ENCODE assay signal across 8 cellular contexts in genomic region chr17:59840329-59840907, GRCh38. TPM values are rescaled to one million over a fixed set of nuclear protein-coding genes. Genes with fewer than 3 reads are reported as not detected.
A peak's percentile ranks its signal among the peaks of the same experiment; 100 is the strongest.
DNase-seq lines count a peak whose midpoint lies in the region; ATAC-seq, FAIRE-seq and TF ChIP-seq lines count a peak whose summit lies in the region.

No MANE protein-coding gene starts in this region.

- CTCF ChIA-PET in activated CD4-positive, alpha-beta T cell treated with anti-CD3 and anti-CD28 coated beads, Interleukin-2, amount 10 ng/mL, durations not matched to agents 7 days and 5 days (lab: Charles Lee): interaction anchor here (3.6 kb wide), 1 partner anchor 87 kb away, joined by 24 read pairs; no protein-coding TSS in a partner anchor
- CTCF ChIA-PET in activated B cell treated with CpG ODN at 0.5 μM for 24 hours (lab: Charles Lee): interaction anchor here (1.2 to 5.0 kb wide), 5 partner anchors 13 to 88 kb away, joined by 3 to 36 read pairs (median 16); no protein-coding TSS in a partner anchor

- peak overlapping the region; percentile 98 for H3K27ac Mint-ChIP-seq in activated CD4-positive, alpha-beta T cell treated with anti-CD3 and anti-CD28 coated beads, Interleukin-2, amount 10 ng/mL, durations not matched to agents 7 days and 5 days
- H3K27ac Mint-ChIP-seq in activated B cell treated with CpG ODN at 0.5 μM for 24 hours: peak overlapping the region; percentile 97
- peak overlapping the region; percentile 99 for H3K27ac Mint-ChIP-seq in stimulated activated effector memory CD8-positive, alpha-beta T cell treated with anti-CD3 and anti-CD28 coated beads, Interleukin-12 subunit alpha, Interleukin-12 subunit beta, amount 100 ng/mL, for 72 hours

- no peaks in the 10 kb centered on the region for H3K27me3 ChIP-seq in foreskin keratinocyte

- no peak for FAIRE-seq in urothelium cell line (lab: Jason Lieb, UNC)

- peaks cover 60% of the 10 kb centered on the region for H3K36me3 Mint-ChIP-seq in activated CD4-positive, alpha-beta T cell treated with anti-CD3 and anti-CD28 coated beads, Interleukin-2, amount 10 ng/mL, durations not matched to agents 7 days and 5 days (ENCODE audit: low read depth)
- peaks cover 51% of the 10 kb centered on the region for H3K36me3 Mint-ChIP-seq in activated B cell treated with CpG ODN at 0.5 μM for 24 hours (ENCODE audit: low read depth)
- H3K36me3 Mint-ChIP-seq in stimulated activated effector memory CD8-positive, alpha-beta T cell treated with anti-CD3 and anti-CD28 coated beads, Interleukin-12 subunit alpha, Interleukin-12 subunit beta, amount 100 ng/mL, for 72 hours: peaks cover 93% of the 10 kb centered on the region

- H3K9me3 Mint-ChIP-seq in activated CD4-positive, alpha-beta T cell treated with anti-CD3 and anti-CD28 coated beads, Interleukin-2, amount 10 ng/mL, durations not matched to agents 7 days and 5 days: no peaks in the 10 kb centered on the region
- H3K9me3 Mint-ChIP-seq in activated B cell treated with CpG ODN at 0.5 μM for 24 hours: no peaks in the 10 kb centered on the region
- H3K9me3 Mint-ChIP-seq in stimulated activated effector memory CD8-positive, alpha-beta T cell treated with anti-CD3 and anti-CD28 coated beads, Interleukin-12 subunit alpha, Interleukin-12 subunit beta, amount 100 ng/mL, for 72 hours: no peaks in the 10 kb centered on the region

- peaks cover 22% of the 10 kb centered on the region for H3K4me1 ChIP-seq in foreskin keratinocyte

- H3K27me3 Mint-ChIP-seq in activated CD4-positive, alpha-beta T cell treated with anti-CD3 and anti-CD28 coated beads, Interleukin-2, amount 10 ng/mL, durations not matched to agents 7 days and 5 days: no peaks in the 10 kb centered on the region
- H3K27me3 Mint-ChIP-seq in activated B cell treated with CpG ODN at 0.5 μM for 24 hours: no peaks in the 10 kb centered on the region

- peak overlapping the region; percentile 93 for H3K4me3 Mint-ChIP-seq in activated CD4-positive, alpha-beta T cell treated with anti-CD3 and anti-CD28 coated beads, Interleukin-2, amount 10 ng/mL, durations not matched to agents 7 days and 5 days
- peak overlapping the region; percentile 96 for H3K4me3 Mint-ChIP-seq in activated B cell treated with CpG ODN at 0.5 μM for 24 hours
- peak overlapping the region; percentile 90 for H3K4me3 Mint-ChIP-seq in stimulated activated effector memory CD8-positive, alpha-beta T cell treated with anti-CD3 and anti-CD28 coated beads, Interleukin-12 subunit alpha, Interleukin-12 subunit beta, amount 100 ng/mL, for 72 hours

- DNase-seq in activated CD4-positive, alpha-beta T cell treated with anti-CD3 and anti-CD28 coated beads, Interleukin-2, amount 10 ng/mL, durations not matched to agents 7 days and 5 days: no peak
- DNase-seq in activated CD4-positive, alpha-beta T cell treated with anti-CD3 and anti-CD28 coated beads for 1 hour: no peak
- DNase-seq in activated B cell treated with CpG ODN at 0.5 μM for 24 hours (no peak), foreskin keratinocyte (peak in 1 of 2 donors; percentile 39), dedifferentiated amniotic fluid mesenchymal stem cell (ENCODE audit: extremely low spot score) (no peak), urothelium cell line (ENCODE audit: low spot score) (no peak)
- DNase-seq in stimulated activated effector memory CD8-positive, alpha-beta T cell treated with anti-CD3 and anti-CD28 coated beads, Interleukin-12 subunit alpha, Interleukin-12 subunit beta, amount 100 ng/mL, for 72 hours (ENCODE audit: low spot score in 2 of 2): peak in 1 of 2 donors; percentile 74

- intact Hi-C loops in activated B cell treated with CpG ODN at 0.5 μM for 24 hours (cut with micrococcal nuclease): no loop called here

- H3K27ac ChIP-seq in foreskin keratinocyte: peak overlapping the region; percentile 92

- ATAC-seq in activated B cell treated with CpG ODN at 0.5 μM for 24 hours (ENCODE audit: low read depth): no peak
- ATAC-seq in foreskin keratinocyte: no peak
- ATAC-seq in stimulated activated effector memory CD8-positive, alpha-beta T cell treated with anti-CD3 and anti-CD28 coated beads, Interleukin-12 subunit alpha, Interleukin-12 subunit beta, amount 100 ng/mL, for 72 hours: no peak
- no peak for ATAC-seq in GM21360 (IDR thresholded peaks at IDR 0.05; ENCODE audit: unreplicated experiment)

- TF ChIP-seq CTCF in activated B cell treated with CpG ODN at 0.5 μM for 24 hours (IDR thresholded peaks at IDR 0.05) (no peak), foreskin keratinocyte (conservative IDR thresholded peaks at IDR 0.05) (no peak)

- POLR2A ChIA-PET in activated CD4-positive, alpha-beta T cell treated with anti-CD3 and anti-CD28 coated beads, Interleukin-2, amount 10 ng/mL, durations not matched to agents 7 days and 5 days (lab: Charles Lee): interaction anchor here (0.8 to 7.8 kb wide), 6 partner anchors 9 to 87 kb away, joined by 3 to 120 read pairs (median 10); no protein-coding TSS in a partner anchor
- POLR2A ChIA-PET in activated B cell treated with CpG ODN at 0.5 μM for 24 hours (lab: Charles Lee): interaction anchor here (0.6 to 9.2 kb wide), 4 partner anchors 54 to 93 kb away, joined by 3 to 379 read pairs (median 70); no protein-coding TSS in a partner anchor

- H3K4me1 Mint-ChIP-seq in activated CD4-positive, alpha-beta T cell treated with anti-CD3 and anti-CD28 coated beads, Interleukin-2, amount 10 ng/mL, durations not matched to agents 7 days and 5 days: peaks cover 50% of the 10 kb centered on the region
- H3K4me1 Mint-ChIP-seq in activated B cell treated with CpG ODN at 0.5 μM for 24 hours: peaks cover 74% of the 10 kb centered on the region
- peaks cover 61% of the 10 kb centered on the region for H3K4me1 Mint-ChIP-seq in stimulated activated effector memory CD8-positive, alpha-beta T cell treated with anti-CD3 and anti-CD28 coated beads, Interleukin-12 subunit alpha, Interleukin-12 subunit beta, amount 100 ng/mL, for 72 hours

RNA-seq across cellular contexts. Expression of gene TUBD1, which starts 52.3 kb away (rescaled TPM):
- total RNA-seq in activated CD4-positive, alpha-beta T cell treated with anti-CD3 and anti-CD28 coated beads, Interleukin-2, amount 10 ng/mL, durations not matched to agents 7 days and 5 days: 10 to 100 TPM; 12.3 to 13.8 TPM
- total RNA-seq in activated B cell treated with CpG ODN at 0.5 μM for 24 hours (10.5 and 15.1 TPM in 2 replicates), foreskin keratinocyte (4.5 and 6.3 TPM in 2 replicates)
- 2.9 and 4.0 TPM in 2 replicates for polyA plus RNA-seq in foreskin keratinocyte

RNA-seq across cellular contexts. Expression of gene RPS6KB1, which starts 52.5 kb away (rescaled TPM):
- 10 to 100 TPM; 46.7 to 50.3 TPM for total RNA-seq in activated CD4-positive, alpha-beta T cell treated with anti-CD3 and anti-CD28 coated beads, Interleukin-2, amount 10 ng/mL, durations not matched to agents 7 days and 5 days
- total RNA-seq in activated B cell treated with CpG ODN at 0.5 μM for 24 hours (57.7 and 63.0 TPM in 2 replicates), foreskin keratinocyte (18.0 and 20.1 TPM in 2 replicates)
- polyA plus RNA-seq in foreskin keratinocyte: 8.7 and 10.4 TPM in 2 replicates
